30 cellular contexts compared by ENCODE assay signal in genomic region chr7:128231021-128231420, GRCh38. TPM values are rescaled to one million over a fixed set of nuclear protein-coding genes. Genes with fewer than 3 reads are reported as not detected.
"Had no signal": no experiment of that assay in that cellular context is flagged by ENCODE, and none has a peak within 500 bp of the region (broad histone marks: within the 10 kb centered on the region; RNA-seq: fewer than 3 reads in every experiment).

No MANE protein-coding gene starts in this region.

- H3K4me1 Mint-ChIP-seq: nephron had no signal

- DNase-seq: activated CD4-positive, alpha-beta T cell treated with anti-CD3 and anti-CD28 coated beads, Interleukin-2, amount 50 U/mL, for 48 hours; activated CD8-positive, alpha-beta memory T cell treated with anti-CD3 and anti-CD28 coated beads, Interleukin-2, amount 50 U/mL, for 48 hours; activated naive CD4-positive, alpha-beta T cell; activated T-cell treated with anti-CD3 and anti-CD28 coated beads, Interleukin-2, amount 50 U/mL, for 4 hours; central memory CD4-positive, alpha-beta T cell; foreskin keratinocyte; heart left ventricle; hypothalamus; immature natural killer cell; left ventricle myocardium inferior; retina; SK-N-SH; stimulated activated CD4-positive, alpha-beta T cell treated with anti-CD3 and anti-CD28 coated beads, Interleukin-12 subunit alpha, Interleukin-12 subunit beta, amount 100 ng/mL, for 4 hours; stimulated activated CD4-positive, alpha-beta T cell treated with anti-CD3 and anti-CD28 coated beads, Interleukin-4, amount 100 ng/mL, for 4 hours; stimulated activated CD8-positive, alpha-beta memory T cell treated with anti-CD3 and anti-CD28 coated beads, Interleukin-4, amount 100 ng/mL, for 48 hours; stimulated activated naive CD4-positive, alpha-beta T cell; SW 1271; T-helper 9 cell; transverse colon had no signal

- FAIRE-seq: endothelial cell of umbilical vein, TTC549, urothelium cell line had no signal

- H3K9me3 Mint-ChIP-seq: activated T-cell treated with anti-CD3 and anti-CD28 coated beads, Interleukin-2, amount 50 U/mL, for 4 hours; immature natural killer cell; nephron; T-helper 1 cell treated with Interleukin-12 subunit alpha and Interleukin-12 subunit beta and Interleukin-4 antibody, amounts not matched to agents 30 μg/mL and 1 μg/mL, for 36 hours had no signal

- H3K36me3 Mint-ChIP-seq: activated naive CD4-positive, alpha-beta T cell treated with anti-CD3 and anti-CD28 coated beads, Interleukin-2, amount 50 U/mL, for 72 hours; immature natural killer cell had no signal

- H3K4me3 Mint-ChIP-seq: activated T-cell treated with anti-CD3 and anti-CD28 coated beads, Interleukin-2, amount 50 U/mL, for 4 hours; immature natural killer cell; nephron; T-helper 1 cell treated with Interleukin-12 subunit alpha and Interleukin-12 subunit beta and Interleukin-4 antibody, amounts not matched to agents 30 μg/mL and 1 μg/mL, for 36 hours had no signal

- H3K27ac Mint-ChIP-seq: T-helper 1 cell treated with Interleukin-12 subunit alpha and Interleukin-12 subunit beta and Interleukin-4 antibody, amounts not matched to agents 30 μg/mL and 1 μg/mL, for 36 hours had no signal

RNA-seq across cellular contexts. Expression of gene LEP, which starts 10.1 kb away (rescaled TPM):
- total RNA-seq: activated naive CD4-positive, alpha-beta T cell treated with anti-CD3 and anti-CD28 coated beads, Interleukin-2, amount 50 U/mL, for 72 hours; activated T-cell treated with anti-CD3 and anti-CD28 coated beads, Interleukin-2, amount 50 U/mL, for 4 hours; endothelial cell of umbilical vein; esophagus muscularis mucosa; foreskin keratinocyte; kidney epithelial cell; lung microvascular endothelial cell; mucosa of gallbladder; temporal lobe had no signal
- polyA plus RNA-seq: endothelial cell of umbilical vein, foreskin keratinocyte, immature natural killer cell, SK-N-SH had no signal
